ENCODE assay signal across 22 cellular contexts in the genomic region with DNA sequence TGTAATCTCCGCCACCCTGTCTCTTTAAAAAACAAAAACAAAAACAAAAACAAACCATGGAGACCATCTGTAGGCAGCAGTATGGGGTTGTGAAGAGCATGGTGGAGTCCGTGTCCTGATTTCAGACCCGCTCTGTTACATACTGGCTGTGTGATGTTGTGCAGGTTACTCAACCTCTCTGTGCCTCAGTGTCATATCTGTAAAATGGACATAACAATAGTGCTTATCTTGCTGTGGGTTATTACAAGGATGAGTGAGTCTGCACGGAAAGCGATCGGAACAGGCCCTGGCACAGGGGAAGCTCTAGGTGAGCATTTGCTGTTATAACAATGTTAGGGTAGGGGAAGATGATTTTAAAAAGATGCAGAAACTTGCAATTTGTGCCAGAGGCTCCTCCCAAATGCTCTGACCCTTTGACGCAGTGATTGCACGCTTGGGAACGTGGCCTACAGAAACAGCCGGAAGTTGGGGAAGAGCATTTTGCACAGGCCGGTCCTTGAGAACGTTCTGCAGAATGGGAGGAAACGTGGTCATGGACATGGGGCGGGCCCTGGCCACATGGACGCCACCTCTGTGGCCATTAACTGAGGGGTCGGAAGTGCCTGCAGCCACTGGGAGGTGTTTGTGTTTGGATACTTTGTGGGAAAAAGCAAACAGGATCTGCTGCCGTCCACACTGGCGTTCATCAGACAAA. TPM values are rescaled to one million over a fixed set of nuclear protein-coding genes. Genes with fewer than 3 reads are reported as not detected.
A peak's percentile ranks its signal among the peaks of the same experiment; 100 is the strongest.
DNase-seq lines count a peak whose midpoint lies in the region; ATAC-seq, FAIRE-seq and TF ChIP-seq lines count a peak whose summit lies in the region.
"Had no signal": no experiment of that assay in that cellular context is flagged by ENCODE, and none has a peak within 500 bp of the region (broad histone marks: within the 10 kb centered on the region; RNA-seq: fewer than 3 reads in every experiment).

No MANE protein-coding gene starts in this region.

- no peaks in the 10 kb centered on the region for H3K27me3 ChIP-seq in H1 (replicated peaks in 1 of 4; ENCODE audit: control insufficient read depth in 3 of 4, extremely low read depth in 1 of 4, insufficient read depth in 3 of 4, low read length in 3 of 4)
- H3K27me3 ChIP-seq in spleen (replicated peaks in 1 of 7): no peaks in the 10 kb centered on the region
- no peaks in the 10 kb centered on the region for H3K27me3 ChIP-seq in suprapubic skin
- H3K27me3 ChIP-seq: BE2C had no signal

- H3K4ac ChIP-seq in H1 (replicated peaks; ENCODE audit: insufficient read length, low read depth, low read length): no peak overlapping the region

- 89% methylated on average over 18 of the region's 18 CpGs; no CpG with 5 or more reads in 1 of the 2 experiments for WGBS in H1 (ENCODE audit: extremely low coverage in 1 of 2, insufficient coverage in 1 of 2, insufficient read length in 1 of 2, insufficient replicate concordance in 2 of 2, low coverage in 1 of 2, low lambda C conversion rate in 2 of 2, missing lambda C conversion rate in 1 of 2), 2 experiments
- 63 to 76% (median 68%) methylated on average over 18 of the region's 18 CpGs for WGBS in spleen, 5 donors
- WGBS in suprapubic skin: 75% methylated on average over 18 of the region's 18 CpGs

- no peaks in the 10 kb centered on the region for H3K9me3 ChIP-seq in H1 (ENCODE audit: insufficient read depth in 2 of 2, low read depth in 1 of 2, low read length in 1 of 2)
- peaks cover 0 to 7% (median 2%) of the 10 kb centered on the region in 8 donors for H3K9me3 ChIP-seq in spleen
- no peaks in the 10 kb centered on the region for H3K9me3 ChIP-seq in suprapubic skin
- H3K9me3 ChIP-seq: BE2C had no signal

- H3K18ac ChIP-seq in H1 (ENCODE audit: extremely low read depth, low read length): no peak overlapping the region

- no peak overlapping the region for H3K56ac ChIP-seq in H1 (replicated peaks; ENCODE audit: insufficient read length, low read depth, low read length)

- H2BK12ac ChIP-seq in H1 (ENCODE audit: low read depth, low read length): no peak overlapping the region

- H3K4me2 ChIP-seq in H1 (ENCODE audit: insufficient read depth in 1 of 2, low read depth in 2 of 2, low read length in 2 of 2): no peak overlapping the region

- intact Hi-C loops in left ventricle myocardium superior (cut with micrococcal nuclease) (no loop called here), spleen (cut with DNase I; ENCODE audit: low total_unique reads) (no loop called here)

- no peak overlapping the region for H2BK20ac ChIP-seq in H1 (ENCODE audit: low read length)

- H4K8ac ChIP-seq in H1 (ENCODE audit: extremely low read depth, insufficient read depth, low read length): no peak overlapping the region; the same call in 1 of the 2 replicates

- CTCF ChIA-PET in H1 (lab: Charles Lee; ENCODE audit: partially characterized antibody): interaction anchor here (0.7 to 1.0 kb wide), 2 partner anchors 27 to 32 kb away, joined by 4 read pairs; no protein-coding TSS in a partner anchor

- TF ChIP-seq EP300 in H1 (IDR thresholded peaks at IDR 0.05; ENCODE audit: borderline replicate concordance in 1 of 2, low read depth in 2 of 2, low read length in 2 of 2) (no peak), suprapubic skin (IDR thresholded peaks at IDR 0.05) (no peak)

- ATAC-seq in left ventricle myocardium superior (peak; percentile 71), HG02678 (IDR thresholded peaks at IDR 0.05; ENCODE audit: unreplicated experiment) (no peak)

- no peak overlapping the region for H2AFZ ChIP-seq in H1 (ENCODE audit: low read length)

- no peak for TF ChIP-seq POLR2A in H1 (IDR thresholded peaks at IDR 0.05; ENCODE audit: control extremely low read depth in 1 of 2, low read depth in 2 of 2, low read length in 2 of 2)
- TF ChIP-seq POLR2A in spleen (IDR thresholded peaks at IDR 0.05): no peak
- no peak for TF ChIP-seq POLR2A in suprapubic skin (IDR thresholded peaks at IDR 0.05)

- H4K20me1 ChIP-seq in H1 (replicated peaks in 1 of 2; ENCODE audit: control insufficient read depth in 1 of 2, insufficient read depth in 2 of 2, low read length in 2 of 2): peaks cover 0 to 2% of the 10 kb centered on the region in 2 experiments

- no peaks in the 10 kb centered on the region for H3K23me2 ChIP-seq in H1 (ENCODE audit: low read depth, low read length)

- H3K23ac ChIP-seq in H1 (ENCODE audit: insufficient read length): no peak overlapping the region

- peaks cover 0 to 17% (median 9%) of the 10 kb centered on the region in 4 experiments; a peak in 6 of 8 replicates for H3K36me3 ChIP-seq in H1 (ENCODE audit: control insufficient read depth in 2 of 4, insufficient read depth in 4 of 4, low read length in 3 of 4)
- peaks cover 0 to 29% (median 12%) of the 10 kb centered on the region in 6 donors for H3K36me3 ChIP-seq in spleen
- H3K36me3 ChIP-seq in suprapubic skin: peaks cover 19% of the 10 kb centered on the region

- no peak overlapping the region for H2BK5ac ChIP-seq in H1 (ENCODE audit: low read depth, low read length)

- H3K4me3 ChIP-seq in H1 (ENCODE audit: extremely low read depth in 1 of 4, insufficient read depth in 2 of 4, low read depth in 3 of 4, low read length in 4 of 4) (no peak overlapping the region), spleen (no peak overlapping the region), suprapubic skin (no peak overlapping the region)
- H3K4me3 ChIP-seq: coronary artery had no signal

- FAIRE-seq in H1 (lab: Jason Lieb, UNC): no peak

- TF ChIP-seq RAD21 in H1 (IDR thresholded peaks at IDR 0.05 in 1 of 2, conservative IDR thresholded peaks at IDR 0.05 in 1 of 2; ENCODE audit: low read depth in 2 of 2, low read length in 2 of 2): no peak

- no peak overlapping the region for H2BK15ac ChIP-seq in H1 (ENCODE audit: low read length)

- H3K27ac ChIP-seq in H1 (ENCODE audit: low read depth, low read length) (no peak overlapping the region), spleen (peak overlapping the region in 7 of 8 donors; percentile 49 to 83 (median 77)), suprapubic skin (no peak overlapping the region)
- H3K27ac ChIP-seq: 22Rv1, coronary artery had no signal

- H3K9ac ChIP-seq in H1 (replicated peaks in 1 of 4; ENCODE audit: extremely low read depth in 1 of 4, low read depth in 3 of 4, low read length in 3 of 4): peak overlapping the region in 1 of 4 experiments; percentile 5; a peak in 1 of 7 replicates

- DNase-seq in DMS53 (lab: John Stamatoyannopoulos, UW) (peak; percentile 33), DMS53 treated with DMSO at 0.1 percent for 48 hours (lab: John Stamatoyannopoulos, UW; ENCODE audit: unreplicated experiment) (no peak), H1 (ENCODE audit: low read depth in 1 of 2, low spot score in 2 of 2) (no peak), left ventricle myocardium superior (peak; percentile 50), spleen (peak; percentile 85), suprapubic skin (ENCODE audit: low spot score in 2 of 2) (no peak)
- no peak for DNase-seq in activated CD4-positive, alpha-beta T cell treated with anti-CD3 and anti-CD28 coated beads, Interleukin-2, amount 50 U/mL, for 4 hours
- DNase-seq: activated CD4-positive, alpha-beta memory T cell treated with anti-CD3 and anti-CD28 coated beads, Interleukin-2, amount 10 ng/mL, durations not matched to agents 7 days and 5 days; activated T-cell treated with anti-CD3 and anti-CD28 coated beads, Interleukin-2, amount 50 U/mL, for 48 hours; BE2C; DMS 273 treated with DMSO at 0.1 percent for 48 hours; immature natural killer cell; naive B cell; NCI-H2029; NCI-H446; stimulated activated CD4-positive, alpha-beta T cell treated with anti-CD3 and anti-CD28 coated beads, Interleukin-12 subunit alpha, Interleukin-12 subunit beta, amount 100 ng/mL, for 4 hours; SW 1271 had no signal

- H3K79me1 ChIP-seq in H1 (ENCODE audit: low read depth, low read length): no peaks in the 10 kb centered on the region; the same call in 1 of the 2 replicates

- peaks cover 0 to 6% (median 3%) of the 10 kb centered on the region in 4 experiments; a peak in 5 of 7 replicates for H3K4me1 ChIP-seq in H1 (replicated peaks in 1 of 4; ENCODE audit: control insufficient read depth in 3 of 4, insufficient read depth in 4 of 4, low read length in 3 of 4)
- H3K4me1 ChIP-seq in spleen: peaks cover 0 to 59% (median 14%) of the 10 kb centered on the region in 6 donors
- no peaks in the 10 kb centered on the region for H3K4me1 ChIP-seq in suprapubic skin
- H3K4me1 ChIP-seq: BE2C had no signal

- H4K5ac ChIP-seq in H1 (ENCODE audit: insufficient read length, low read depth, low read length): no peak overlapping the region

- no peak overlapping the region for H2BK120ac ChIP-seq in H1 (replicated peaks; ENCODE audit: low read depth, low read length)

- POLR2A ChIA-PET in H1 (lab: Charles Lee; ENCODE audit: partially characterized antibody): interaction anchor here (0.8 to 11.0 kb wide), 8 partner anchors 9 to 28 kb away, joined by 3 to 204 read pairs (median 5); a partner anchor contains a TSS

- no peak overlapping the region for H3K14ac ChIP-seq in H1 (ENCODE audit: insufficient read length)

- no peak overlapping the region for H4K91ac ChIP-seq in H1 (replicated peaks; ENCODE audit: insufficient read length, low read length)

- TF ChIP-seq CTCF in H1 (IDR thresholded peaks at IDR 0.05; ENCODE audit: control extremely low read depth in 1 of 3, insufficient read depth in 1 of 3, low read depth in 1 of 3, low read length in 3 of 3): no peak
- TF ChIP-seq CTCF in spleen (IDR thresholded peaks at IDR 0.05 in 8 of 11, conservative IDR thresholded peaks at IDR 0.05 in 3 of 11): no peak
- TF ChIP-seq CTCF in suprapubic skin (IDR thresholded peaks at IDR 0.05): no peak

- no peak overlapping the region for H2AK5ac ChIP-seq in H1 (ENCODE audit: low read depth, low read length)

- no peaks in the 10 kb centered on the region for H3K79me2 ChIP-seq in H1 (ENCODE audit: control insufficient read depth in 1 of 2, insufficient read depth in 2 of 2, low read length in 2 of 2)

RNA-seq across cellular contexts. Expression of a gene that starts 15.7 kb away (rescaled TPM):
- 361 and 371 TPM in 2 replicates for total RNA-seq in H1 (2021; fragmentation: NEBNext Ultra II Directional; extraction: Animal tissue kit (Norgen Biotek cat#: 25700))
- polyA plus RNA-seq in H1 (2011; rRNA removed) (588 and 709 TPM in 2 replicates), spleen (100 to 1,000 TPM; 270 to 592 (median 358) TPM)
- polyA plus RNA-seq in H1 (2011; cell fraction: cytosol; rRNA removed): 652 TPM
- polyA plus RNA-seq in H1 (2011; cell fraction: nucleus; rRNA removed): 471 TPM
- polyA plus RNA-seq in H1 (2012, experiment 1 of 2): 211 to 357 TPM (median 346 TPM) in 4 replicates
- polyA plus RNA-seq in H1 (2012, experiment 2 of 2): 655 TPM
- 479 TPM for polyA plus RNA-seq in H1 (2013, experiment 1 of 2)
- 488 TPM for polyA plus RNA-seq in H1 (2013, experiment 2 of 2)
- polyA minus RNA-seq in H1 (2011; rRNA and poly(A)+ RNA removed): 94.3 and 112 TPM in 2 replicates
- 88.6 TPM for polyA minus RNA-seq in H1 (2011; cell fraction: cytosol; rRNA and poly(A)+ RNA removed)
- polyA minus RNA-seq in H1 (2011; cell fraction: nucleus; rRNA and poly(A)+ RNA removed): 76.1 TPM
- total RNA-seq in left ventricle myocardium superior (1,300 TPM), spleen (100 to 1,000 TPM; 137 to 455 (median 301) TPM), suprapubic skin (100 to 1,000 TPM; 351 to 679 (median 517) TPM)

RNA-seq across cellular contexts. Expression of a gene that starts 17.4 kb away (rescaled TPM):
- total RNA-seq in H1 (2021; fragmentation: NEBNext Ultra II Directional; extraction: Animal tissue kit (Norgen Biotek cat#: 25700)): 245 and 262 TPM in 2 replicates
- polyA plus RNA-seq in H1 (2011; rRNA removed) (107 and 220 TPM in 2 replicates), spleen (100 to 1,000 TPM; 709 to 858 (median 815) TPM)
- polyA plus RNA-seq in H1 (2011; cell fraction: cytosol; rRNA removed): 290 TPM
- 223 TPM for polyA plus RNA-seq in H1 (2011; cell fraction: nucleus; rRNA removed)
- 377 to 540 TPM (median 444 TPM) in 4 replicates for polyA plus RNA-seq in H1 (2012, experiment 1 of 2)
- polyA plus RNA-seq in H1 (2012, experiment 2 of 2): 373 TPM
- 261 TPM for polyA plus RNA-seq in H1 (2013, experiment 1 of 2)
- polyA plus RNA-seq in H1 (2013, experiment 2 of 2): 273 TPM
- polyA minus RNA-seq in H1 (2011; rRNA and poly(A)+ RNA removed): 54.9 and 63.7 TPM in 2 replicates
- 173 TPM for polyA minus RNA-seq in H1 (2011; cell fraction: cytosol; rRNA and poly(A)+ RNA removed)
- polyA minus RNA-seq in H1 (2011; cell fraction: nucleus; rRNA and poly(A)+ RNA removed): 99.3 TPM
- total RNA-seq in left ventricle myocardium superior (169 TPM), spleen (100 to 1,000 TPM; 280 to 442 (median 379) TPM), suprapubic skin (100 to 1,000 TPM; 329 to 412 (median 356) TPM)

RNA-seq across cellular contexts. Expression of a gene that starts 41.6 kb away (rescaled TPM):
- total RNA-seq in H1 (2021; fragmentation: NEBNext Ultra II Directional; extraction: Animal tissue kit (Norgen Biotek cat#: 25700)): not detected in 2 replicates
- polyA plus RNA-seq in H1 (2011; rRNA removed) (0.03 and 0.05 TPM in 2 replicates), spleen (not detected)
- polyA plus RNA-seq in H1 (2011; cell fraction: cytosol; rRNA removed): not detected
- polyA plus RNA-seq in H1 (2011; cell fraction: nucleus; rRNA removed): not detected
- polyA plus RNA-seq in H1 (2012, experiment 1 of 2): not detected in 4 replicates
- not detected for polyA plus RNA-seq in H1 (2012, experiment 2 of 2)
- polyA plus RNA-seq in H1 (2013, experiment 1 of 2): 0.04 TPM
- 0.04 TPM for polyA plus RNA-seq in H1 (2013, experiment 2 of 2)
- polyA minus RNA-seq in H1 (2011; rRNA and poly(A)+ RNA removed): not detected in 2 replicates
- not detected for polyA minus RNA-seq in H1 (2011; cell fraction: cytosol; rRNA and poly(A)+ RNA removed)
- not detected for polyA minus RNA-seq in H1 (2011; cell fraction: nucleus; rRNA and poly(A)+ RNA removed)
- total RNA-seq in left ventricle myocardium superior (not detected), spleen (not detected), suprapubic skin (not detected)
- total RNA-seq: activated CD4-positive, alpha-beta memory T cell treated with anti-CD3 and anti-CD28 coated beads, Interleukin-2, amount 10 ng/mL, durations not matched to agents 7 days and 5 days; progenitor cell of endocrine pancreas had no signal
- polyA plus RNA-seq: immature natural killer cell, thymus had no signal

RNA-seq across cellular contexts. Expression of a gene that starts 49.5 kb away (rescaled TPM):
- 13.0 and 14.3 TPM in 2 replicates for total RNA-seq in H1 (2021; fragmentation: NEBNext Ultra II Directional; extraction: Animal tissue kit (Norgen Biotek cat#: 25700))
- polyA plus RNA-seq in H1 (2011; rRNA removed) (4.5 and 12.4 TPM in 2 replicates), spleen (10 to 100 TPM in 2 of 3 donors, 1 to 10 TPM in 1; 6.9 to 18.4 (median 10.6) TPM)
- polyA plus RNA-seq in H1 (2011; cell fraction: cytosol; rRNA removed): 4.1 TPM
- polyA plus RNA-seq in H1 (2011; cell fraction: nucleus; rRNA removed): 5.8 TPM
- 9.5 to 14.8 TPM (median 12.7 TPM) in 4 replicates for polyA plus RNA-seq in H1 (2012, experiment 1 of 2)
- 12.0 TPM for polyA plus RNA-seq in H1 (2012, experiment 2 of 2)
- 9.9 TPM for polyA plus RNA-seq in H1 (2013, experiment 1 of 2)
- polyA plus RNA-seq in H1 (2013, experiment 2 of 2): 9.4 TPM
- 4.0 and 4.8 TPM in 2 replicates for polyA minus RNA-seq in H1 (2011; rRNA and poly(A)+ RNA removed)
- 10.6 TPM for polyA minus RNA-seq in H1 (2011; cell fraction: cytosol; rRNA and poly(A)+ RNA removed)
- polyA minus RNA-seq in H1 (2011; cell fraction: nucleus; rRNA and poly(A)+ RNA removed): 5.7 TPM
- total RNA-seq in left ventricle myocardium superior (51.5 TPM), spleen (10 to 100 TPM; 48.9 to 87.7 (median 64.3) TPM), suprapubic skin (10 to 100 TPM; 48.5 to 84.7 (median 70.5) TPM)
- total RNA-seq: activated CD4-positive, alpha-beta memory T cell treated with anti-CD3 and anti-CD28 coated beads, Interleukin-2, amount 10 ng/mL, durations not matched to agents 7 days and 5 days had no signal
- polyA plus RNA-seq: immature natural killer cell had no signal

RNA-seq across cellular contexts. Expression of a gene that starts 59.0 kb away (rescaled TPM):
- total RNA-seq in H1 (2021; fragmentation: NEBNext Ultra II Directional; extraction: Animal tissue kit (Norgen Biotek cat#: 25700)): not detected in 2 replicates
- polyA plus RNA-seq in H1 (2011; rRNA removed): 0.06 and 0.08 TPM in 2 replicates
- polyA plus RNA-seq in H1 (2011; cell fraction: cytosol; rRNA removed): 0.04 TPM
- 0.03 TPM for polyA plus RNA-seq in H1 (2011; cell fraction: nucleus; rRNA removed)
- polyA plus RNA-seq in H1 (2012, experiment 1 of 2): 0.08 to 0.24 TPM (median 0.23 TPM) in 3 of 4 replicates, not detected in the other
- 0.08 TPM for polyA plus RNA-seq in H1 (2012, experiment 2 of 2)
- polyA plus RNA-seq in H1 (2013, experiment 1 of 2): 0.02 TPM
- not detected for polyA plus RNA-seq in H1 (2013, experiment 2 of 2)
- polyA minus RNA-seq in H1 (2011; rRNA and poly(A)+ RNA removed): 0.06 and 0.07 TPM in 2 replicates
- not detected for polyA minus RNA-seq in H1 (2011; cell fraction: cytosol; rRNA and poly(A)+ RNA removed)
- polyA minus RNA-seq in H1 (2011; cell fraction: nucleus; rRNA and poly(A)+ RNA removed): not detected
- total RNA-seq in left ventricle myocardium superior: not detected
- under 1 TPM in 1 of 7 donors, not detected in 6; 0.09 TPM for total RNA-seq in spleen
- polyA plus RNA-seq in spleen: not detected
- not detected for total RNA-seq in suprapubic skin
- total RNA-seq: activated CD4-positive, alpha-beta memory T cell treated with anti-CD3 and anti-CD28 coated beads, Interleukin-2, amount 10 ng/mL, durations not matched to agents 7 days and 5 days; progenitor cell of endocrine pancreas had no signal
- polyA plus RNA-seq: immature natural killer cell had no signal

Comparison
In these comparisons a context has a peak if more than half of its experiments do, and no peak if none do; other contexts are left out.
1. DNase-seq: peak in DMS53 (single experiment), left ventricle myocardium superior (single experiment) and spleen (single experiment); none in DMS53 treated with DMSO at 0.1 percent for 48 hours (single experiment), H1 (0 of 2), suprapubic skin (0 of 2) and activated CD4-positive, alpha-beta T cell treated with anti-CD3 and anti-CD28 coated beads, Interleukin-2, amount 50 U/mL, for 4 hours (0 of 2).
2. H3K27ac ChIP-seq: peak in spleen (7 of 8); none in H1 (single experiment) and suprapubic skin (single experiment).